ENCODE assay signal across 9 cellular contexts in the genomic region with DNA sequence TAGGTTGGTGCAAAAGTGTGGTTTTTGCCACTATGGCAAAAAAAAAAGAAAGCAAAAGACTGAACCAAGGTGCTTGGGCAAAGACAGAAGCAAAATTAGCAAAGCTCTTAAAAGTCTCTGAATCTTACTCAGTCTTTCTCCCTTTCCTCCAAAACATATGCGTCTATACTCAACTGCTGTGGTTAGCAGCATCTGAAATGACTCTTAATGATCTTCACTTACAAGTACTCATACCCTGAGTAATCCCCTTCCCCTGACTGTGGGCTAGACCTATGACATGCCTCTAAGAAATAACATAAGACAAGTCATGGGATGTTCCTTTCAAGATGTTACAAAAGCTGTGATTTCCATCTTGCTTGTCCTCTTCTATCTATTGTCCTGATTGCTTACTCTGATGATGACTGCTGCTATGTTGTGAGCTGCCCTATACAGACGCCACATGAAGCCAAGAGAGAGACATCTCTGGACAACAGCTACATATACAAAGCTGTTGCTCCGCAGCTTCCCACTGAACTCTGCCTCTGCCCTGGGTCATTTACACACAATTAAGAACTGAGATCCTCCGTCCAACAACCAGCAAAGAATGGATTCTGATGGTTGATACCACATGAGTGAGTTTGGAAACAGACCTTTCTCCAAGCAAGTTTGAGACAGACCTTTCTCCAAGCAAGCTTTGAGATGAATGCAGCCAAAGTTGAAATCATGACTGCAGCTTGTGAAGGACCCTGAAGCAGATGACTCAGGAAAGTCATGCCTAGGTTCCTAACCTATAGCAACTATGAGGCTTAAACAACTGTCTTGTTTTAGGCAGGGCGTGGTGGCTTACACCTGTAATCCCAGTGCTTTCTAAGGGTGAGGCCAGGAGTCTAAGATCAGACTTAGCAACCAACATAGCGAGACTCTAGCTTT. TPM values are rescaled to one million over a fixed set of nuclear protein-coding genes. Genes with fewer than 3 reads are reported as not detected.
DNase-seq lines count a peak whose midpoint lies in the region; ATAC-seq and TF ChIP-seq lines count a peak whose summit lies in the region.
"Had no signal": no experiment of that assay in that cellular context is flagged by ENCODE, and none has a peak within 500 bp of the region (broad histone marks: within the 10 kb centered on the region; RNA-seq: fewer than 3 reads in every experiment).

No MANE protein-coding gene starts in this region.

- no peak overlapping the region for H3K4me3 ChIP-seq in breast epithelium
- no peak overlapping the region for H3K4me3 ChIP-seq in choroid plexus epithelial cell (ENCODE audit: low read depth, low read length)

- peak; percentile 49 for ATAC-seq in HG03432 (IDR thresholded peaks at IDR 0.05; ENCODE audit: unreplicated experiment)
- peak; percentile 100 for ATAC-seq in stimulated activated naive CD8-positive, alpha-beta T cell treated with anti-CD3 and anti-CD28 coated beads, Interleukin-15, Interleukin-2, amounts not matched to agents 100 U/mL and 50 U/mL, for 24 hours

- H3K9me3 Mint-ChIP-seq in MCF 10A (ENCODE audit: unreplicated experiment): no peaks in the 10 kb centered on the region

- DNase-seq in MCF 10A (ENCODE audit: unreplicated experiment): peak; percentile 23
- no peak for DNase-seq in breast epithelium (ENCODE audit: low spot score in 2 of 2)
- peak; percentile 53 for DNase-seq in choroid plexus epithelial cell (ENCODE audit: low read depth)
- DNase-seq in stimulated activated naive CD8-positive, alpha-beta T cell treated with anti-CD3 and anti-CD28 coated beads, Interleukin-15, Interleukin-2, amounts not matched to agents 100 U/mL and 50 U/mL, for 24 hours: peak; percentile 33
- DNase-seq in ACHN: no peak
- DNase-seq in DMS79 treated with DMSO at 0.1 percent for 48 hours (lab: John Stamatoyannopoulos, UW): no peak
- DNase-seq in NCI-H345 treated with DMSO at 0.1 percent for 48 hours (lab: John Stamatoyannopoulos, UW; ENCODE audit: unreplicated experiment): no peak
- DNase-seq: NCI-H146 had no signal

- CTCF ChIA-PET in MCF 10A (lab: Yijun Ruan, JAX): interaction anchor here (0.6 to 1.2 kb wide), 6 partner anchors 14 to 230 kb away, joined by 3 to 4 read pairs (median 3); no protein-coding TSS in a partner anchor

- H3K9me3 ChIP-seq in breast epithelium: no peaks in the 10 kb centered on the region

- H3K27me3 Mint-ChIP-seq in MCF 10A (ENCODE audit: insufficient read depth, unreplicated experiment): no peaks in the 10 kb centered on the region

- no peaks in the 10 kb centered on the region for H3K27me3 ChIP-seq in breast epithelium

- H3K36me3 Mint-ChIP-seq in MCF 10A (ENCODE audit: insufficient read depth, unreplicated experiment): peaks cover 51% of the 10 kb centered on the region

- no peak for TF ChIP-seq POLR2A in breast epithelium (IDR thresholded peaks at IDR 0.05)

- H3K27ac ChIP-seq in breast epithelium: no peak overlapping the region

- H3K4me1 Mint-ChIP-seq in MCF 10A (ENCODE audit: insufficient read depth, unreplicated experiment): peaks cover 60% of the 10 kb centered on the region

- peaks cover 0 to 14% of the 10 kb centered on the region in 2 donors for H3K4me1 ChIP-seq in breast epithelium

- H3K4me3 Mint-ChIP-seq in MCF 10A (ENCODE audit: unreplicated experiment): no peak overlapping the region

- POLR2A ChIA-PET in MCF 10A (lab: Yijun Ruan, JAX): interaction anchor here (0.7 to 3.1 kb wide), 16 partner anchors 8 to 404 kb away, joined by 3 to 16 read pairs (median 4); no protein-coding TSS in a partner anchor

- TF ChIP-seq CTCF in MCF 10A (IDR thresholded peaks at IDR 0.05; ENCODE audit: unreplicated experiment): no peak
- TF ChIP-seq CTCF in breast epithelium (IDR thresholded peaks at IDR 0.05): no peak
- TF ChIP-seq CTCF in choroid plexus epithelial cell (conservative IDR thresholded peaks at IDR 0.05; ENCODE audit: low read depth, low read length): no peak

- in situ Hi-C loops in ACHN (cut with HindIII; ENCODE audit: low pct_ligation_motif_present, low pct_unique_long_range_greater_than_20kb, low sequenced_read_pairs): no loop called here

- intact Hi-C loops in MCF 10A (cut with micrococcal nuclease) (no loop called here), breast epithelium (cut with DNase I; ENCODE audit: low total_unique reads) (no loop called here)

- H3K36me3 ChIP-seq in breast epithelium: no peaks in the 10 kb centered on the region

- H3K27ac Mint-ChIP-seq in MCF 10A (ENCODE audit: low read depth, unreplicated experiment): no peak overlapping the region

- no TSS peak for BruUV-seq in MCF 10A (replicated peaks; lab: Mats Ljungman, UMichigan)

RNA-seq across cellular contexts. Expression of a gene that starts 55.2 kb away (rescaled TPM):
- total RNA-seq in MCF 10A (2022): 107 and 110 TPM in 2 replicates
- total RNA-seq in breast epithelium: 100 to 1,000 TPM in 2 of 3 donors, 10 to 100 TPM in 1; 93.8 to 149 (median 116) TPM

Comparison
In these comparisons a context has a peak if more than half of its experiments do, and no peak if none do; other contexts are left out.
1. DNase-seq: peak in MCF 10A (single experiment), choroid plexus epithelial cell (single experiment) and stimulated activated naive CD8-positive, alpha-beta T cell treated with anti-CD3 and anti-CD28 coated beads, Interleukin-15, Interleukin-2, amounts not matched to agents 100 U/mL and 50 U/mL, for 24 hours (single experiment); none in breast epithelium (0 of 2), ACHN (single experiment), DMS79 treated with DMSO at 0.1 percent for 48 hours (single experiment) and NCI-H345 treated with DMSO at 0.1 percent for 48 hours (single experiment).